Comparison of ENCODE assay signal across 39 cellular contexts in the genomic region with DNA sequence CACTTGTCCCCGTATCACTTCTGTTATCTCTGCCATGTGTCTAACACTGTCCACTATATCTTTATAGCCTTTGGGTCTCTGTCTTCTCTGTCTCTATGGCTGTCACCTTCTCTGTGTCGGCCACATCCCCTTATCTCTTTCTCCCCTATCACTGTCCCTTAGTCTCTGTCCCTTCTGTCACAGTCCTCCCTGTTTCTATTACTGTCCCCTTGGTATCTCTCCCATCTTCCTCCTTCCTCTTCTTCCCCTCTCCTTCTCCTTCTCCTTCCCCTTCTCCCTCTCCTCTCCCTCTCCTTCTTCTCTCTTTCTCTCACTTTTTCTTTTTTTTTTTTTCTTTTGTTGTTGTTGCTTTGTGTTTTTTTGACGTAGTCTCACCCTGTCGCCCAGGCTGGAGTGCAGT. TPM values are rescaled to one million over a fixed set of nuclear protein-coding genes. Genes with fewer than 3 reads are reported as not detected.
"Had no signal": no experiment of that assay in that cellular context is flagged by ENCODE, and none has a peak within 500 bp of the region (broad histone marks: within the 10 kb centered on the region; RNA-seq: fewer than 3 reads in every experiment).

No MANE protein-coding gene starts in this region.

- H3K36me3 ChIP-seq: adrenal gland, brain microvascular endothelial cell, breast epithelium, WERI-Rb-1 had no signal

- ATAC-seq: activated CD4-positive, alpha-beta T cell treated with anti-CD3 and anti-CD28 coated beads for 36 hours; activated CD4-positive, CD25-positive, alpha-beta regulatory T cell treated with anti-CD3 and anti-CD28 coated beads, Interleukin-2, amount 50 U/mL, for 24 hours; activated CD8-positive, alpha-beta T cell treated with anti-CD3 and anti-CD28 coated beads for 36 hours; activated naive CD4-positive, alpha-beta T cell treated with anti-CD3 and anti-CD28 coated beads, Interleukin-2, amount 50 U/mL, for 72 hours; activated T-cell treated with anti-CD3 and anti-CD28 coated beads, Interleukin-2, amount 50 U/mL, for 4 hours; activated T-cell treated with anti-CD3 and anti-CD28 coated beads, Interleukin-2, amount 50 U/mL, for 72 hours; activated T-helper 17 cell treated with anti-CD3 and anti-CD28 coated beads, Interleukin-2, amount 50 U/mL, for 72 hours; body of pancreas; WTC11 had no signal

- FAIRE-seq: astrocyte, colon, TTC549 had no signal

- H3K27ac ChIP-seq: adrenal gland, body of pancreas, brain microvascular endothelial cell, breast epithelium, WERI-Rb-1 had no signal

- H3K9me3 ChIP-seq: adrenal gland, body of pancreas, breast epithelium had no signal

- H3K27me3 ChIP-seq: brain microvascular endothelial cell had no signal

- DNase-seq: activated CD4-positive, alpha-beta memory T cell treated with anti-CD3 and anti-CD28 coated beads for 36 hours; activated CD4-positive, alpha-beta T cell treated with anti-CD3 and anti-CD28 coated beads for 1 hour; activated CD4-positive, alpha-beta T cell treated with anti-CD3 and anti-CD28 coated beads for 36 hours; activated CD4-positive, alpha-beta T cell treated with anti-CD3 and anti-CD28 coated beads for 48 hours; activated CD4-positive, alpha-beta T cell treated with anti-CD3 and anti-CD28 coated beads, Interleukin-2, amount 10 ng/mL, durations not matched to agents 7 days and 5 days; activated CD4-positive, CD25-positive, alpha-beta regulatory T cell; activated CD8-positive, alpha-beta memory T cell treated with anti-CD3 and anti-CD28 coated beads, Interleukin-2, amount 50 U/mL, for 4 hours; activated CD8-positive, alpha-beta T cell treated with anti-CD3 and anti-CD28 coated beads for 36 hours; activated effector memory CD4-positive, alpha-beta T cell treated with anti-CD3 and anti-CD28 coated beads, Interleukin-2, amount 50 U/mL, for 16 hours; activated gamma-delta T cell treated with Interleukin-2 at 50 U/mL for 16 hours; activated naive CD4-positive, alpha-beta T cell; activated naive CD4-positive, alpha-beta T cell treated with anti-CD3 and anti-CD28 coated beads for 36 hours; activated naive CD4-positive, alpha-beta T cell treated with anti-CD3 and anti-CD28 coated beads, Interleukin-2, amount 50 U/mL, for 16 hours; activated naive CD8-positive, alpha-beta T cell treated with anti-CD3 and anti-CD28 coated beads for 36 hours; activated T-cell treated with anti-CD3 and anti-CD28 coated beads for 4 hours; activated T-cell treated with anti-CD3 and anti-CD28 coated beads, Interleukin-2, amount 50 U/mL, for 1 hour; activated T-cell treated with anti-CD3 and anti-CD28 coated beads, Interleukin-2, amount 50 U/mL, for 4 hours; activated T-cell treated with anti-CD3 and anti-CD28 coated beads, Interleukin-2, amount 50 U/mL, for 72 hours; adrenal gland; amniotic stem cell; aorta; body of pancreas; brain microvascular endothelial cell; central memory CD4-positive, alpha-beta T cell; T-helper 1 cell; T-helper 2 cell; T-helper 9 cell; WERI-Rb-1 had no signal

- H3K4me3 ChIP-seq: adrenal gland, body of pancreas, breast epithelium had no signal

- H3K4me1 ChIP-seq: adrenal gland, body of pancreas, breast epithelium had no signal

RNA-seq across cellular contexts. Expression of gene LRRC4B, which starts 34.7 kb away (rescaled TPM):
- total RNA-seq: activated CD4-positive, alpha-beta memory T cell treated with anti-CD3 and anti-CD28 coated beads for 36 hours; activated CD4-positive, alpha-beta T cell treated with anti-CD3 and anti-CD28 coated beads for 36 hours; activated CD4-positive, alpha-beta T cell treated with anti-CD3 and anti-CD28 coated beads, Interleukin-2, amount 10 ng/mL, durations not matched to agents 7 days and 5 days; activated CD8-positive, alpha-beta memory T cell treated with anti-CD3 and anti-CD28 coated beads for 36 hours; activated CD8-positive, alpha-beta T cell treated with anti-CD3 and anti-CD28 coated beads for 36 hours; activated naive CD4-positive, alpha-beta T cell treated with anti-CD3 and anti-CD28 coated beads for 36 hours; activated naive CD4-positive, alpha-beta T cell treated with anti-CD3 and anti-CD28 coated beads, Interleukin-2, amount 50 U/mL, for 72 hours; activated naive CD8-positive, alpha-beta T cell treated with anti-CD3 and anti-CD28 coated beads for 36 hours; activated T-cell treated with anti-CD3 and anti-CD28 coated beads, Interleukin-2, amount 50 U/mL, for 4 hours; activated T-helper 17 cell treated with anti-CD3 and anti-CD28 coated beads, Interleukin-2, amount 50 U/mL, for 72 hours; astrocyte had no signal

RNA-seq across cellular contexts. Expression of gene SYT3, which starts 36.7 kb away (rescaled TPM):
- total RNA-seq: activated CD4-positive, alpha-beta memory T cell treated with anti-CD3 and anti-CD28 coated beads for 36 hours; activated CD4-positive, alpha-beta T cell treated with anti-CD3 and anti-CD28 coated beads, Interleukin-2, amount 10 ng/mL, durations not matched to agents 7 days and 5 days; activated CD8-positive, alpha-beta T cell treated with anti-CD3 and anti-CD28 coated beads for 36 hours; activated naive CD4-positive, alpha-beta T cell treated with anti-CD3 and anti-CD28 coated beads for 36 hours; activated T-helper 1 cell treated with anti-CD3 and anti-CD28 coated beads, Interleukin-12 subunit alpha, Interleukin-12 subunit beta, Interleukin-2, Interleukin-4 antibody, amounts not matched to agents 30 ng/mL and 10 ng/mL and 1 ng/mL, durations not matched to agents 14 hours and 24 hours and 36 hours; activated T-helper 17 cell treated with anti-CD3 and anti-CD28 coated beads, Interleukin-2, amount 50 U/mL, for 72 hours; astrocyte; cardiac septum had no signal
- polyA plus RNA-seq: aorta had no signal

RNA-seq across cellular contexts. Expression of gene C19orf81, which starts 46.3 kb away (rescaled TPM):
- total RNA-seq: activated CD4-positive, alpha-beta T cell treated with anti-CD3 and anti-CD28 coated beads, Interleukin-2, amount 10 ng/mL, durations not matched to agents 7 days and 5 days; activated T-helper 1 cell treated with anti-CD3 and anti-CD28 coated beads, Interleukin-12 subunit alpha, Interleukin-12 subunit beta, Interleukin-2, Interleukin-4 antibody, amounts not matched to agents 30 ng/mL and 10 ng/mL and 1 ng/mL, durations not matched to agents 14 hours and 24 hours and 36 hours; activated T-helper 17 cell treated with anti-CD3 and anti-CD28 coated beads, Interleukin-2, amount 50 U/mL, for 72 hours; aorta; astrocyte; body of pancreas; breast epithelium had no signal
- polyA plus RNA-seq: aorta had no signal
